8 cellular contexts compared by ENCODE assay signal in genomic region chr2:152407204-152407721, GRCh38.
DNase-seq lines count a peak whose midpoint lies in the region; ATAC-seq lines count a peak whose summit lies in the region.

No MANE protein-coding gene starts in this region.

- peaks cover 6% of the 10 kb centered on the region for H3K27me3 Mint-ChIP-seq in activated naive CD8-positive, alpha-beta T cell treated with anti-CD3 and anti-CD28 coated beads, Interleukin-2, amount 50 U/mL, for 24 hours

- H3K9me3 Mint-ChIP-seq in activated naive CD8-positive, alpha-beta T cell treated with anti-CD3 and anti-CD28 coated beads, Interleukin-2, amount 50 U/mL, for 24 hours = no peaks in the 10 kb centered on the region

- H3K4me3 Mint-ChIP-seq in activated naive CD8-positive, alpha-beta T cell treated with anti-CD3 and anti-CD28 coated beads, Interleukin-2, amount 50 U/mL, for 24 hours = peak overlapping the region; percentile 28

- peak overlapping the region; percentile 69 for H3K27ac Mint-ChIP-seq in activated naive CD8-positive, alpha-beta T cell treated with anti-CD3 and anti-CD28 coated beads, Interleukin-2, amount 50 U/mL, for 24 hours

- H3K4me1 Mint-ChIP-seq in activated naive CD8-positive, alpha-beta T cell treated with anti-CD3 and anti-CD28 coated beads, Interleukin-2, amount 50 U/mL, for 24 hours = peaks cover 28% of the 10 kb centered on the region

- ATAC-seq in GM21381 (IDR thresholded peaks at IDR 0.05; ENCODE audit: unreplicated experiment) = peak; percentile 86
- ATAC-seq in HG03558 (IDR thresholded peaks at IDR 0.05; ENCODE audit: extremely low read depth, unreplicated experiment) = peak; percentile 61
- peak; percentile 67 for ATAC-seq in activated naive CD8-positive, alpha-beta T cell treated with anti-CD3 and anti-CD28 coated beads, Interleukin-2, amount 50 U/mL, for 24 hours

- DNase-seq in GM03348 (ENCODE audit: low spot score) (peak; percentile 81), hippocampal formation (lab: John Stamatoyannopoulos, UW) (peak; percentile 38 to 70), DMS53 (lab: John Stamatoyannopoulos, UW) (no peak), NCI-H187 (lab: John Stamatoyannopoulos, UW) (no peak)
- DNase-seq in activated naive CD8-positive, alpha-beta T cell treated with anti-CD3 and anti-CD28 coated beads, Interleukin-2, amount 50 U/mL, for 24 hours = peak; percentile 10

- H3K4me3 ChIP-seq in skeletal muscle satellite cell (ENCODE audit: low read length) = peak overlapping the region; percentile 60

- peak overlapping the region; percentile 67 for H3K9ac ChIP-seq in skeletal muscle satellite cell (ENCODE audit: low read depth, low read length)

- H3K36me3 Mint-ChIP-seq in activated naive CD8-positive, alpha-beta T cell treated with anti-CD3 and anti-CD28 coated beads, Interleukin-2, amount 50 U/mL, for 24 hours (ENCODE audit: low read depth) = no peaks in the 10 kb centered on the region

- no peaks in the 10 kb centered on the region for H3K27me3 ChIP-seq in skeletal muscle satellite cell (ENCODE audit: control insufficient read depth, insufficient read depth, low read length)

- H3K4me1 ChIP-seq in skeletal muscle satellite cell (ENCODE audit: control insufficient read depth, insufficient read depth, low read length) = peaks cover 54% of the 10 kb centered on the region

- peak overlapping the region; percentile 78 for H3K4me2 ChIP-seq in skeletal muscle satellite cell (ENCODE audit: low read length)

- H3K36me3 ChIP-seq in skeletal muscle satellite cell (ENCODE audit: insufficient read depth, low read length) = no peaks in the 10 kb centered on the region

- no peaks in the 10 kb centered on the region for H3K9me3 ChIP-seq in skeletal muscle satellite cell (replicated peaks; ENCODE audit: low read length)

Comparison
In these comparisons a context has a peak if more than half of its experiments do, and no peak if none do; other contexts are left out.
1. DNase-seq: peak in GM03348 (single experiment), activated naive CD8-positive, alpha-beta T cell treated with anti-CD3 and anti-CD28 coated beads, Interleukin-2, amount 50 U/mL, for 24 hours (single experiment) and hippocampal formation (2 of 2); none in DMS53 (single experiment) and NCI-H187 (0 of 2).
2. Peak in every context shown above with its lines, with median percentiles within 50 percentile points of each other: ATAC-seq.